7 cellular contexts compared by ENCODE assay signal in genomic region chr7:149627911-149628310, GRCh38.
"Had no signal": no experiment of that assay in that cellular context is flagged by ENCODE, and none has a peak within 500 bp of the region (broad histone marks: within the 10 kb centered on the region; RNA-seq: fewer than 3 reads in every experiment).

No MANE protein-coding gene starts in this region.

- H3K27ac ChIP-seq: GM23248, KMS-11 had no signal

- H3K4me3 ChIP-seq: GM23248, HAP-1 had no signal

- DNase-seq: GM23248, GOT3, H7, IMR-90, KBM-7 had no signal

- H3K36me3 ChIP-seq: HAP-1 had no signal

- H3K9me3 ChIP-seq: HAP-1 had no signal
